Comparison of ENCODE assay signal across 12 cellular contexts in the genomic region with DNA sequence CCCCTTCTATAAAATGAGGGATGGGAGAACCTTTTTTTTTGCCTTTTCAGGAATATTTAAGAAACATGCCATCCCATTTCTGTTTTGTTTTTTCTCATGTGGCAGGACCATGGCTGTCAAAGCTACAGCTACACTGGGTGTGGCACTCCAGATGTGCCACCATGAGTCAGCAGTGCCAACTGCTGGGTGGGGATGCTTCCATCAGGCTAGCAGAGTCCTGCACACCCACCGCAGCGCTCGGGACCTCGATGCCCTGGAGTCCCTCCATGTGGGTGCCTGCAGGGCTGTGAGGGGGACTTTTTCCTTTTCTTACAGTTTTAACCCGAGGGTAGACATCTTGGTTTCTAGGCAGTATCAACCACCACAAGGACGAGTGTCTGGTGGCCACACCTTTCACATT.
"Had no signal": no experiment of that assay in that cellular context is flagged by ENCODE, and none has a peak within 500 bp of the region (broad histone marks: within the 10 kb centered on the region; RNA-seq: fewer than 3 reads in every experiment).

No MANE protein-coding gene starts in this region.

- H3K4me1 ChIP-seq: spleen had no signal

- ATAC-seq: WTC11 had no signal

- H3K4me3 ChIP-seq: lung, spleen, thoracic aorta had no signal

- H3K27me3 ChIP-seq: spleen had no signal

- DNase-seq: activated naive CD4-positive, alpha-beta T cell treated with Interleukin-2 at 50 U/mL for 16 hours; activated naive CD8-positive, alpha-beta T cell treated with anti-CD3 and anti-CD28 coated beads for 36 hours; activated T-cell treated with anti-CD3 and anti-CD28 coated beads, Interleukin-2, amount 50 U/mL, for 1 hour; central memory CD4-positive, alpha-beta T cell; endodermal cell; spleen; stimulated activated CD4-positive, alpha-beta T cell treated with anti-CD3 and anti-CD28 coated beads, Interleukin-4, amount 100 ng/mL, for 1 hour; stimulated activated naive CD4-positive, alpha-beta T cell treated with Interleukin-2 at 50 U/mL for 16 hours; T1000 had no signal

- H3K9me3 ChIP-seq: spleen, thoracic aorta had no signal

- H3K27ac ChIP-seq: spleen, thoracic aorta had no signal
